In genomic region chr5:60820593-60821487, GRCh38 we compare ENCODE assay signal across 1 cellular context.
TF ChIP-seq lines count a peak whose summit lies in the region.

No MANE protein-coding gene starts in this region.

TF ChIP-seq in K562, 482 proteins besides CTCF, POLR2A, EP300 and RAD21 (continued from another document and continues in another):
- TF ChIP-seq GMEB1 (CRISPR knock-in tag; IDR thresholded peaks at IDR 0.05) (no peak), KAT7 (CRISPR knock-in tag; IDR thresholded peaks at IDR 0.05; ENCODE audit: borderline replicate concordance) (no peak), ESRRB (CRISPR knock-in tag; IDR thresholded peaks at IDR 0.05; ENCODE audit: borderline replicate concordance) (no peak), ZEB2 (IDR thresholded peaks at IDR 0.05) (peak; percentile 39; the same call in 1 of the 2 replicates), ZNF77 (CRISPR knock-in tag; IDR thresholded peaks at IDR 0.05) (no peak), KDM5B (IDR thresholded peaks at IDR 0.05; ENCODE audit: insufficient replicate concordance, low read depth, low read length) (no peak), BCL6 (CRISPR knock-in tag; IDR thresholded peaks at IDR 0.05) (0 out of 2 replicates have a peak, but pooled peaks have one; percentile 27), ZNF146 (CRISPR knock-in tag; IDR thresholded peaks at IDR 0.05; ENCODE audit: unreplicated experiment) (no peak), CBFA2T3 (IDR thresholded peaks at IDR 0.05) (peak; percentile 93), ZFP30 (CRISPR knock-in tag; IDR thresholded peaks at IDR 0.05; ENCODE audit: borderline replicate concordance) (no peak), MTA2 (IDR thresholded peaks at IDR 0.05; ENCODE audit: low read depth) (peak; percentile 77), ZBTB40 (IDR thresholded peaks at IDR 0.05) (peak; percentile 76), ZBTB40 (CRISPR knock-in tag; IDR thresholded peaks at IDR 0.05) (no peak), TEAD4 (IDR thresholded peaks at IDR 0.05; ENCODE audit: low read length) (peak; percentile 91), TEAD4 (CRISPR knock-in tag; IDR thresholded peaks at IDR 0.05; ENCODE audit: borderline replicate concordance) (no peak), HDAC2 (IDR thresholded peaks at IDR 0.05) (peak; percentile 72), ELF4 (CRISPR knock-in tag; IDR thresholded peaks at IDR 0.05) (peak; percentile 90), ZNF644 (tag; IDR thresholded peaks at IDR 0.05; ENCODE audit: low read depth) (peak; percentile 26; the same call in 1 of the 2 replicates), HCFC1 (IDR thresholded peaks at IDR 0.05; ENCODE audit: low read depth, low read length) (no peak; the same call in 1 of the 2 replicates), RBFOX2 (IDR thresholded peaks at IDR 0.05; ENCODE audit: low read depth, low read length) (0 out of 2 replicates have a peak, but pooled peaks have one; percentile 9), ATF1 (CRISPR knock-in tag; IDR thresholded peaks at IDR 0.05) (no peak), ATF1 (tag; IDR thresholded peaks at IDR 0.05) (peak; percentile 42; the same call in 1 of the 2 replicates), ZNF561 (CRISPR knock-in tag; conservative IDR thresholded peaks at IDR 0.05) (no peak), HINFP (tag; conservative IDR thresholded peaks at IDR 0.05; ENCODE audit: low read depth) (peak; percentile 51; the same call in 1 of the 2 replicates), FOXK2 (conservative IDR thresholded peaks at IDR 0.05 in 1 of 2, IDR thresholded peaks at IDR 0.05 in 1 of 2; ENCODE audit: low read depth in 2 of 2) (peak; percentile 63 to 75), DPF2 (IDR thresholded peaks at IDR 0.05) (peak; percentile 93), HDAC3 (IDR thresholded peaks at IDR 0.05; ENCODE audit: borderline replicate concordance, partially characterized antibody) (peak; percentile 80), MCM2 (IDR thresholded peaks at IDR 0.05; ENCODE audit: low read depth) (no peak), ETV1 (tag; conservative IDR thresholded peaks at IDR 0.05; ENCODE audit: low read depth) (peak; percentile 99), THRB (CRISPR knock-in tag; conservative IDR thresholded peaks at IDR 0.05) (peak; percentile 88; the same call in 1 of the 2 replicates), ID3 (CRISPR knock-in tag; IDR thresholded peaks at IDR 0.05) (no peak), ID3 (tag; IDR thresholded peaks at IDR 0.05) (peak; percentile 89), SMAD4 (CRISPR knock-in tag; conservative IDR thresholded peaks at IDR 0.05) (peak; percentile 86; the same call in 1 of the 2 replicates), CREB1 (IDR thresholded peaks at IDR 0.05) (no peak), CREB1 (CRISPR knock-in tag; IDR thresholded peaks at IDR 0.05) (0 out of 2 replicates have a peak, but pooled peaks have one; percentile 29), TCF3 (CRISPR knock-in tag; IDR thresholded peaks at IDR 0.05) (peak; percentile 94), SMAD3 (CRISPR knock-in tag; conservative IDR thresholded peaks at IDR 0.05) (no peak; the same call in 1 of the 2 replicates), RNF2 (IDR thresholded peaks at IDR 0.05) (peak; percentile 46), ZBTB9 (CRISPR knock-in tag; IDR thresholded peaks at IDR 0.05) (peak; percentile 18; the same call in 1 of the 2 replicates), ZBTB12 (CRISPR knock-in tag; IDR thresholded peaks at IDR 0.05) (peak; percentile 43; the same call in 1 of the 2 replicates), SPI1 (IDR thresholded peaks at IDR 0.05; ENCODE audit: borderline replicate concordance, low read depth, low read length) (peak; percentile 98), EHMT2 (IDR thresholded peaks at IDR 0.05) (peak; percentile 93), POLR3A (IDR thresholded peaks at IDR 0.05; ENCODE audit: borderline replicate concordance, extremely low read depth, insufficient read depth, insufficient read length) (no peak), GABPA (tag; conservative IDR thresholded peaks at IDR 0.05; ENCODE audit: low read depth) (peak; percentile 81), TBL1XR1 (IDR thresholded peaks at IDR 0.05; ENCODE audit: low read length in 2 of 2) (peak in 1 of 2 experiments; percentile 85; a peak in 2 of 4 replicates), ZNF785 (CRISPR knock-in tag; IDR thresholded peaks at IDR 0.05) (no peak), TAF9B (IDR thresholded peaks at IDR 0.05; ENCODE audit: partially characterized antibody) (peak; percentile 18)
